Comparison of ENCODE assay signal across 8 cellular contexts in the genomic region with DNA sequence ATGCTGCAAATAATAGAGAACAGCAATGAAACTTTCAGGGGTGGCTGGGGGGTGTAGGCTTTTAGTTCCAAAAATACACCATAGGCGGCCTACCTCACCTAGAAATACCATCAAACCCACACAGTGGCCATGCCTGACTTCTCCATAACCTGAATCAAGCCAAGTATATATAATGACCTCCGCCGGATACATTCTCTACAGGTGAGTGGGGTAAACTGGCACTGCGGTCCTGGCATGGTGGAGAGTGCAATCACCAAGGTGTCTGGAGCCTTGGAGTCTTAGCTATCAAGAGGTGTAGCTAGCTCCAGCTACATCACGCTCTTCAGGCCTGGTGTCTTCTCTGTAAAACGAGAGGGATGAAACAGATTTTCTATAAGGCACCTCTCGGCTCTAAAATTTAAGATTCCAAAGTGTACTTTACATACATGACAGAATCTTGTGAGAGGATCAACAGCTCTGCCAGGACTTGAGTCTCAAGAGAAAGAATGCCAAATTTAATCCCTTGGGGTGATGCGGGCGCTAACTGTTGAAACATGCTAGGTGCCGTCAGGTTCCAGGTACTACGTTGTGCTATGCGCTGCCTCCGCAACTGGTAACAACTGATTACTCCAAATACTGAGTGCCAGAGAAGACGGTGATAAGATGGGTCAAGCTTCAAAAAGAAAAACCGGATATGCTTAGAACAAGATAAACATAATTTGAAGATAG. TPM values are rescaled to one million over a fixed set of nuclear protein-coding genes. Genes with fewer than 3 reads are reported as not detected.
DNase-seq lines count a peak whose midpoint lies in the region; ATAC-seq and TF ChIP-seq lines count a peak whose summit lies in the region.

No MANE protein-coding gene starts in this region.

- H3K9ac ChIP-seq in liver (ENCODE audit: low read depth in 1 of 2, low read length in 2 of 2) = peak overlapping the region; percentile 78 to 80

- DNase-seq in NCI-H524 (lab: John Stamatoyannopoulos, UW) (peak; percentile 36 to 62), NCI-H524 treated with DMSO at 0.1 percent for 48 hours (lab: John Stamatoyannopoulos, UW) (no peak), SK-N-DZ (ENCODE audit: low spot score) (peak; percentile 26), breast epithelium (ENCODE audit: low spot score in 2 of 2) (peak in 1 of 2 donors; percentile 57), suprapubic skin (ENCODE audit: low spot score in 2 of 2) (peak in 1 of 2 donors; percentile 74)

- H3K27ac ChIP-seq in breast epithelium = peak overlapping the region; percentile 98 to 99
- H3K27ac ChIP-seq in liver (ENCODE audit: low read depth in 1 of 2, low read length in 2 of 2) = peak overlapping the region; percentile 99 to 100
- peak overlapping the region; percentile 98 for H3K27ac ChIP-seq in suprapubic skin

- H3K9me3 ChIP-seq in breast epithelium = no peaks in the 10 kb centered on the region
- H3K9me3 ChIP-seq in liver (ENCODE audit: control insufficient read depth in 4 of 4, low read length in 3 of 4) = no peaks in the 10 kb centered on the region
- H3K9me3 ChIP-seq in suprapubic skin = no peaks in the 10 kb centered on the region

- intact Hi-C loops in breast epithelium (cut with DNase I; ENCODE audit: low total_unique reads) = no loop called here

- no peak for TF ChIP-seq RAD21 in liver (IDR thresholded peaks at IDR 0.05)

- H3K36me3 ChIP-seq in breast epithelium = no peaks in the 10 kb centered on the region
- H3K36me3 ChIP-seq in liver (ENCODE audit: control insufficient read depth in 4 of 4, insufficient read depth in 3 of 4, low read depth in 1 of 4, low read length in 3 of 4) = no peaks in the 10 kb centered on the region
- no peaks in the 10 kb centered on the region for H3K36me3 ChIP-seq in suprapubic skin

- H3K4me1 ChIP-seq in breast epithelium (peaks cover 0 to 22% of the 10 kb centered on the region in 2 donors), liver (ENCODE audit: control insufficient read depth in 4 of 4, insufficient read depth in 4 of 4, low read length in 3 of 4) (peaks cover 8 to 33% (median 20%) of the 10 kb centered on the region in 4 donors), suprapubic skin (peaks cover 51% of the 10 kb centered on the region)

- TF ChIP-seq POLR2A in breast epithelium (IDR thresholded peaks at IDR 0.05) (no peak), suprapubic skin (IDR thresholded peaks at IDR 0.05) (no peak)

- 32% methylated on average over 15 of the region's 15 CpGs for WGBS in liver
- WGBS in suprapubic skin = 9% methylated on average over 13 of the region's 15 CpGs

- TF ChIP-seq EP300 in suprapubic skin (IDR thresholded peaks at IDR 0.05) = no peak

- H3K27me3 ChIP-seq in breast epithelium = no peaks in the 10 kb centered on the region
- H3K27me3 ChIP-seq in liver (ENCODE audit: control insufficient read depth in 4 of 4, insufficient read depth in 4 of 4, low read length in 3 of 4) = no peaks in the 10 kb centered on the region
- H3K27me3 ChIP-seq in suprapubic skin = no peaks in the 10 kb centered on the region

- ATAC-seq in HG03442 (IDR thresholded peaks at IDR 0.05; ENCODE audit: unreplicated experiment) = no peak
- no peak for ATAC-seq in GM19463 (IDR thresholded peaks at IDR 0.05; ENCODE audit: unreplicated experiment)

- no peak for TF ChIP-seq CTCF in breast epithelium (IDR thresholded peaks at IDR 0.05)
- no peak for TF ChIP-seq CTCF in liver (IDR thresholded peaks at IDR 0.05; ENCODE audit: low read depth, low read length, missing input control)
- TF ChIP-seq CTCF in suprapubic skin (IDR thresholded peaks at IDR 0.05) = no peak

- peak overlapping the region; percentile 69 to 79 (median 73) for H3K4me3 ChIP-seq in breast epithelium
- H3K4me3 ChIP-seq in liver (ENCODE audit: low read depth in 1 of 3, low read length in 3 of 3) = peak overlapping the region; percentile 80 to 84 (median 82)
- H3K4me3 ChIP-seq in suprapubic skin = peak overlapping the region; percentile 93

TF ChIP-seq in liver, 16 proteins besides CTCF, POLR2A, EP300 and RAD21 (continues in another document):
- TF ChIP-seq MAX (IDR thresholded peaks at IDR 0.05) (no peak), EGR1 (IDR thresholded peaks at IDR 0.05; ENCODE audit: low read depth in 2 of 2) (no peak), ZBTB33 (IDR thresholded peaks at IDR 0.05) (no peak), GABPA (IDR thresholded peaks at IDR 0.05 in 1 of 2, conservative IDR thresholded peaks at IDR 0.05 in 1 of 2) (no peak), FOXA1 (IDR thresholded peaks at IDR 0.05) (no peak), HNF4A (conservative IDR thresholded peaks at IDR 0.05) (no peak), RXRA (IDR thresholded peaks at IDR 0.05) (no peak), FOXA2 (IDR thresholded peaks at IDR 0.05) (no peak), HNF4G (IDR thresholded peaks at IDR 0.05) (no peak), YY1 (IDR thresholded peaks at IDR 0.05) (no peak), TAF1 (conservative IDR thresholded peaks at IDR 0.05) (no peak), NR2F2 (IDR thresholded peaks at IDR 0.05) (no peak)
- TF ChIP-seq, protein P1, sequence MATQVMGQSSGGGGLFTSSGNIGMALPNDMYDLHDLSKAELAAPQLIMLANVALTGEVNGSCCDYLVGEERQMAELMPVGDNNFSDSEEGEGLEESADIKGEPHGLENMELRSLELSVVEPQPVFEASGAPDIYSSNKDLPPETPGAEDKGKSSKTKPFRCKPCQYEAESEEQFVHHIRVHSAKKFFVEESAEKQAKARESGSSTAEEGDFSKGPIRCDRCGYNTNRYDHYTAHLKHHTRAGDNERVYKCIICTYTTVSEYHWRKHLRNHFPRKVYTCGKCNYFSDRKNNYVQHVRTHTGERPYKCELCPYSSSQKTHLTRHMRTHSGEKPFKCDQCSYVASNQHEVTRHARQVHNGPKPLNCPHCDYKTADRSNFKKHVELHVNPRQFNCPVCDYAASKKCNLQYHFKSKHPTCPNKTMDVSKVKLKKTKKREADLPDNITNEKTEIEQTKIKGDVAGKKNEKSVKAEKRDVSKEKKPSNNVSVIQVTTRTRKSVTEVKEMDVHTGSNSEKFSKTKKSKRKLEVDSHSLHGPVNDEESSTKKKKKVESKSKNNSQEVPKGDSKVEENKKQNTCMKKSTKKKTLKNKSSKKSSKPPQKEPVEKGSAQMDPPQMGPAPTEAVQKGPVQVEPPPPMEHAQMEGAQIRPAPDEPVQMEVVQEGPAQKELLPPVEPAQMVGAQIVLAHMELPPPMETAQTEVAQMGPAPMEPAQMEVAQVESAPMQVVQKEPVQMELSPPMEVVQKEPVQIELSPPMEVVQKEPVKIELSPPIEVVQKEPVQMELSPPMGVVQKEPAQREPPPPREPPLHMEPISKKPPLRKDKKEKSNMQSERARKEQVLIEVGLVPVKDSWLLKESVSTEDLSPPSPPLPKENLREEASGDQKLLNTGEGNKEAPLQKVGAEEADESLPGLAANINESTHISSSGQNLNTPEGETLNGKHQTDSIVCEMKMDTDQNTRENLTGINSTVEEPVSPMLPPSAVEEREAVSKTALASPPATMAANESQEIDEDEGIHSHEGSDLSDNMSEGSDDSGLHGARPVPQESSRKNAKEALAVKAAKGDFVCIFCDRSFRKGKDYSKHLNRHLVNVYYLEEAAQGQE (IDR thresholded peaks at IDR 0.05) = no peak

RNA-seq across cellular contexts. Expression of gene ZBTB25, which starts 1.0 kb away (rescaled TPM):
- polyA plus RNA-seq in SK-N-DZ (2014; cell fraction: cytosol; rRNA removed) = 3.8 and 4.1 TPM in 2 replicates
- 3.7 and 6.5 TPM in 2 replicates for polyA plus RNA-seq in SK-N-DZ (2014; cell fraction: nucleus; rRNA removed)
- total RNA-seq in breast epithelium (10 to 100 TPM; 12.3 to 15.7 (median 14.4) TPM), liver (1 to 10 TPM; 3.2 to 5.9 TPM), suprapubic skin (10 to 100 TPM in 3 of 4 donors, 1 to 10 TPM in 1; 5.9 to 29.9 (median 11.4) TPM)
- 1 to 10 TPM; 1.4 to 4.1 TPM for polyA plus RNA-seq in liver

RNA-seq across cellular contexts. Expression of gene ZBTB1, which starts 1.9 kb away (rescaled TPM):
- polyA plus RNA-seq in SK-N-DZ (2014; cell fraction: cytosol; rRNA removed) = 25.5 and 27.8 TPM in 2 replicates
- 36.4 and 47.0 TPM in 2 replicates for polyA plus RNA-seq in SK-N-DZ (2014; cell fraction: nucleus; rRNA removed)
- total RNA-seq in breast epithelium (10 to 100 TPM; 53.0 to 69.1 (median 66.9) TPM), liver (10 to 100 TPM; 15.1 to 29.3 TPM), suprapubic skin (100 to 1,000 TPM in 1 of 4 donors, 10 to 100 TPM in 3; 33.4 to 129 (median 59.8) TPM)
- 1 to 10 TPM; 5.4 to 6.4 TPM for polyA plus RNA-seq in liver

RNA-seq across cellular contexts. Expression of gene AKAP5, which starts 37.3 kb away (rescaled TPM):
- polyA plus RNA-seq in SK-N-DZ (2014; cell fraction: cytosol; rRNA removed) = 2.6 and 2.7 TPM in 2 replicates
- polyA plus RNA-seq in SK-N-DZ (2014; cell fraction: nucleus; rRNA removed) = 1.8 and 3.1 TPM in 2 replicates
- total RNA-seq in breast epithelium (1 to 10 TPM in 1 of 3 donors, under 1 TPM in 2; 0.96 to 1.2 (median 0.98) TPM), liver (1 to 10 TPM in 1 of 2 donors, under 1 TPM in 1; 0.28 to 2.3 TPM), suprapubic skin (under 1 TPM; 0.08 to 0.56 (median 0.34) TPM)
- polyA plus RNA-seq in liver = under 1 TPM; 0.07 to 0.25 TPM

RNA-seq across cellular contexts. Expression of gene HSPA2, which starts 37.9 kb away (rescaled TPM):
- polyA plus RNA-seq in SK-N-DZ (2014; cell fraction: cytosol; rRNA removed) = 2.0 TPM in 2 replicates
- polyA plus RNA-seq in SK-N-DZ (2014; cell fraction: nucleus; rRNA removed) = 1.3 and 2.4 TPM in 2 replicates
- 10 to 100 TPM; 12.2 to 33.1 (median 17.9) TPM for total RNA-seq in breast epithelium
- total RNA-seq in liver = 1 to 10 TPM; 3.4 to 5.6 TPM
- 1 to 10 TPM; 1.2 to 4.8 TPM for polyA plus RNA-seq in liver
- 10 to 100 TPM; 70.8 to 98.0 (median 91.6) TPM for total RNA-seq in suprapubic skin

RNA-seq across cellular contexts. Expression of gene PPP1R36, which starts 47.1 kb away (rescaled TPM):
- polyA plus RNA-seq in SK-N-DZ (2014; cell fraction: cytosol; rRNA removed) = not detected in 2 replicates
- not detected in 2 replicates for polyA plus RNA-seq in SK-N-DZ (2014; cell fraction: nucleus; rRNA removed)
- total RNA-seq in breast epithelium (1 to 10 TPM; 2.3 to 6.4 (median 3.4) TPM), liver (under 1 TPM; 0.08 to 0.09 TPM), suprapubic skin (1 to 10 TPM in 2 of 4 donors, under 1 TPM in 1, not detected in 1; 0.72 to 2.7 (median 1.5) TPM)
- polyA plus RNA-seq in liver = under 1 TPM in 1 of 2 donors, not detected in 1; 0.08 TPM
